Comparison of ENCODE assay signal across 26 cellular contexts in genomic region chr2:127620867-127621266, GRCh38.
DNase-seq lines count a peak whose midpoint lies in the region; ATAC-seq and TF ChIP-seq lines count a peak whose summit lies in the region.
"Had no signal": no experiment of that assay in that cellular context is flagged by ENCODE, and none has a peak within 500 bp of the region (broad histone marks: within the 10 kb centered on the region; RNA-seq: fewer than 3 reads in every experiment).

No MANE protein-coding gene starts in this region.

- peak overlapping the region; percentile 33 for H3K9ac ChIP-seq in DND-41 (ENCODE audit: low read depth, low read length)

- H3K4me1 ChIP-seq in DND-41 (ENCODE audit: insufficient read depth, low read length): peaks cover 93% of the 10 kb centered on the region
- H3K4me1 ChIP-seq: ascending aorta, tibial artery had no signal

- H3K27me3 Mint-ChIP-seq in stimulated activated memory B cell treated with anti-CD40 and anti-IgM and Interleukin-4, amounts not matched to agents 10 μg/mL and 1 μg/mL and 100 μg/mL, for 72 hours: no peaks in the 10 kb centered on the region
- H3K27me3 Mint-ChIP-seq in activated naive CD4-positive, alpha-beta T cell treated with anti-CD3 and anti-CD28 coated beads, Interleukin-2, amount 10 ng/mL, durations not matched to agents 7 days and 5 days: peaks cover 31% of the 10 kb centered on the region
- peaks cover 11% of the 10 kb centered on the region for H3K27me3 Mint-ChIP-seq in nephron progenitor cell (ENCODE audit: low read depth, poor library complexity)
- H3K27me3 Mint-ChIP-seq: activated naive CD8-positive, alpha-beta T cell treated with anti-CD3 and anti-CD28 coated beads for 36 hours had no signal

- ATAC-seq in DND-41 (ENCODE audit: insufficient read depth, low read depth) (no peak), HG03571 (IDR thresholded peaks at IDR 0.05; ENCODE audit: unreplicated experiment) (peak; percentile 53)
- ATAC-seq in stimulated activated memory B cell treated with anti-CD40 and anti-IgM and Interleukin-4, amounts not matched to agents 10 μg/mL and 1 μg/mL and 100 μg/mL, for 72 hours: peak; percentile 77
- ATAC-seq: activated CD8-positive, alpha-beta T cell treated with anti-CD3 and anti-CD28 coated beads for 36 hours; esophagus mucosa; foreskin keratinocyte; left cardiac atrium; T-helper 17 cell had no signal

- H3K4me2 ChIP-seq in DND-41 (ENCODE audit: insufficient read depth, low read length): no peak overlapping the region

- H3K4me3 ChIP-seq in DND-41 (ENCODE audit: low read depth in 1 of 2, low read length in 2 of 2) (no peak overlapping the region), coronary artery (no peak overlapping the region)
- H3K4me3 ChIP-seq: ascending aorta, cardiac muscle cell, tibial artery had no signal

- TF ChIP-seq CTCF in DND-41 (IDR thresholded peaks at IDR 0.05; ENCODE audit: borderline replicate concordance, extremely low read depth, low read length, poor library complexity, severe bottlenecking): no peak
- no peak for TF ChIP-seq CTCF in coronary artery (IDR thresholded peaks at IDR 0.05)
- no peak for TF ChIP-seq CTCF in nephron progenitor cell (IDR thresholded peaks at IDR 0.05)

- H3K9me3 Mint-ChIP-seq in stimulated activated memory B cell treated with anti-CD40 and anti-IgM and Interleukin-4, amounts not matched to agents 10 μg/mL and 1 μg/mL and 100 μg/mL, for 72 hours: peaks cover 6% of the 10 kb centered on the region
- no peaks in the 10 kb centered on the region for H3K9me3 Mint-ChIP-seq in activated naive CD4-positive, alpha-beta T cell treated with anti-CD3 and anti-CD28 coated beads, Interleukin-2, amount 10 ng/mL, durations not matched to agents 7 days and 5 days
- peaks cover 4% of the 10 kb centered on the region for H3K9me3 Mint-ChIP-seq in nephron progenitor cell
- H3K9me3 Mint-ChIP-seq: activated CD8-positive, alpha-beta T cell treated with anti-CD3 and anti-CD28 coated beads for 36 hours; activated naive CD8-positive, alpha-beta T cell treated with anti-CD3 and anti-CD28 coated beads for 36 hours; activated T-helper 2 cell treated with anti-CD3 and anti-CD28 coated beads, Interferon-gamma antibody, Interleukin-2, Interleukin-4, amounts not matched to agents 10 μg/mL and 5 μg/mL and 100 μg/mL, durations not matched to agents 14 hours and 24 hours and 36 hours had no signal

- no peaks in the 10 kb centered on the region for H4K20me1 ChIP-seq in DND-41 (ENCODE audit: insufficient read depth, low read length)

- H3K4me1 Mint-ChIP-seq in stimulated activated memory B cell treated with anti-CD40 and anti-IgM and Interleukin-4, amounts not matched to agents 10 μg/mL and 1 μg/mL and 100 μg/mL, for 72 hours: peaks cover 62% of the 10 kb centered on the region
- H3K4me1 Mint-ChIP-seq in activated naive CD4-positive, alpha-beta T cell treated with anti-CD3 and anti-CD28 coated beads, Interleukin-2, amount 10 ng/mL, durations not matched to agents 7 days and 5 days: peaks cover 15% of the 10 kb centered on the region
- H3K4me1 Mint-ChIP-seq in nephron progenitor cell: peaks cover 46% of the 10 kb centered on the region

- H3K9me3 ChIP-seq in DND-41 (ENCODE audit: insufficient read depth, low read length, severe bottlenecking): no peaks in the 10 kb centered on the region
- H3K9me3 ChIP-seq: ascending aorta, neutrophil, tibial artery had no signal

- H3K36me3 Mint-ChIP-seq in stimulated activated memory B cell treated with anti-CD40 and anti-IgM and Interleukin-4, amounts not matched to agents 10 μg/mL and 1 μg/mL and 100 μg/mL, for 72 hours: no peaks in the 10 kb centered on the region
- H3K36me3 Mint-ChIP-seq in activated naive CD4-positive, alpha-beta T cell treated with anti-CD3 and anti-CD28 coated beads, Interleukin-2, amount 10 ng/mL, durations not matched to agents 7 days and 5 days: no peaks in the 10 kb centered on the region
- H3K36me3 Mint-ChIP-seq in nephron progenitor cell (ENCODE audit: low read depth): no peaks in the 10 kb centered on the region
- H3K36me3 Mint-ChIP-seq: activated naive CD8-positive, alpha-beta T cell treated with anti-CD3 and anti-CD28 coated beads for 36 hours had no signal

- no peak overlapping the region for H3K4me3 Mint-ChIP-seq in stimulated activated memory B cell treated with anti-CD40 and anti-IgM and Interleukin-4, amounts not matched to agents 10 μg/mL and 1 μg/mL and 100 μg/mL, for 72 hours
- no peak overlapping the region for H3K4me3 Mint-ChIP-seq in activated naive CD4-positive, alpha-beta T cell treated with anti-CD3 and anti-CD28 coated beads, Interleukin-2, amount 10 ng/mL, durations not matched to agents 7 days and 5 days
- no peak overlapping the region for H3K4me3 Mint-ChIP-seq in nephron progenitor cell
- H3K4me3 Mint-ChIP-seq: activated CD8-positive, alpha-beta T cell treated with anti-CD3 and anti-CD28 coated beads for 36 hours; activated naive CD8-positive, alpha-beta T cell treated with anti-CD3 and anti-CD28 coated beads for 36 hours; T-helper 17 cell had no signal

- DNase-seq in DND-41: peak; percentile 55
- DNase-seq in coronary artery (ENCODE audit: low spot score): peak; percentile 46
- DNase-seq in activated naive CD4-positive, alpha-beta T cell treated with anti-CD3 and anti-CD28 coated beads, Interleukin-2, amount 10 ng/mL, durations not matched to agents 7 days and 5 days: no peak
- no peak for DNase-seq in NCI-H1417 treated with DMSO at 0.1 percent for 48 hours (lab: John Stamatoyannopoulos, UW)
- no peak for DNase-seq in nephron progenitor cell
- DNase-seq: activated CD8-positive, alpha-beta T cell treated with anti-CD3 and anti-CD28 coated beads for 36 hours; activated naive CD8-positive, alpha-beta T cell treated with anti-CD3 and anti-CD28 coated beads for 36 hours; foreskin keratinocyte; KBM-7; left cardiac atrium; mammary epithelial cell; MM.1S; NCI-H1436; NCI-H345; NCI-H774; RPMI8226; tibial artery had no signal

- CTCF ChIA-PET in activated naive CD4-positive, alpha-beta T cell treated with anti-CD3 and anti-CD28 coated beads, Interleukin-2, amount 10 ng/mL, durations not matched to agents 7 days and 5 days (lab: Charles Lee): no interaction called here

- peaks cover 65% of the 10 kb centered on the region for H3K36me3 ChIP-seq in DND-41 (ENCODE audit: insufficient read depth, low read length)
- H3K36me3 ChIP-seq: ascending aorta, cardiac muscle cell, tibial artery had no signal

- no peak overlapping the region for H2AFZ ChIP-seq in DND-41 (ENCODE audit: low read depth, low read length)

- H3K27ac ChIP-seq in DND-41 (ENCODE audit: low read length) (peak overlapping the region; percentile 84), coronary artery (no peak overlapping the region)
- H3K27ac ChIP-seq: ascending aorta, C4-2B, cardiac muscle cell, foreskin keratinocyte, neutrophil, tibial artery had no signal

- H3K27ac Mint-ChIP-seq in stimulated activated memory B cell treated with anti-CD40 and anti-IgM and Interleukin-4, amounts not matched to agents 10 μg/mL and 1 μg/mL and 100 μg/mL, for 72 hours: peak overlapping the region; percentile 9
- no peak overlapping the region for H3K27ac Mint-ChIP-seq in activated naive CD4-positive, alpha-beta T cell treated with anti-CD3 and anti-CD28 coated beads, Interleukin-2, amount 10 ng/mL, durations not matched to agents 7 days and 5 days
- no peak overlapping the region for H3K27ac Mint-ChIP-seq in nephron progenitor cell
- H3K27ac Mint-ChIP-seq: activated CD8-positive, alpha-beta T cell treated with anti-CD3 and anti-CD28 coated beads for 36 hours; activated naive CD8-positive, alpha-beta T cell treated with anti-CD3 and anti-CD28 coated beads for 36 hours; activated T-helper 2 cell treated with anti-CD3 and anti-CD28 coated beads, Interferon-gamma antibody, Interleukin-2, Interleukin-4, amounts not matched to agents 10 μg/mL and 5 μg/mL and 100 μg/mL, durations not matched to agents 14 hours and 24 hours and 36 hours; T-helper 17 cell had no signal

- peaks cover 22% of the 10 kb centered on the region for H3K79me2 ChIP-seq in DND-41 (ENCODE audit: insufficient read depth, low read length)

- no peaks in the 10 kb centered on the region for H3K27me3 ChIP-seq in DND-41 (ENCODE audit: insufficient read depth, low read length, poor library complexity)
- H3K27me3 ChIP-seq: ascending aorta, cardiac muscle cell, foreskin keratinocyte, neutrophil had no signal

Comparison
In these comparisons a context has a peak if more than half of its experiments do, and no peak if none do; other contexts are left out.
1. DNase-seq: peak in DND-41 (single experiment) and coronary artery (single experiment); none in activated naive CD4-positive, alpha-beta T cell treated with anti-CD3 and anti-CD28 coated beads, Interleukin-2, amount 10 ng/mL, durations not matched to agents 7 days and 5 days (single experiment), NCI-H1417 treated with DMSO at 0.1 percent for 48 hours (single experiment) and nephron progenitor cell (single experiment).